2 cellular contexts compared by ENCODE assay signal in genomic region chr2:37552339-37552738, GRCh38.
TF ChIP-seq lines count a peak whose summit lies in the region.

No MANE protein-coding gene starts in this region.

TF ChIP-seq in A549, 52 proteins besides CTCF, POLR2A, EP300 and RAD21 (continued from another document):
- no peak for TF ChIP-seq PBX3 (IDR thresholded peaks at IDR 0.05)

TF ChIP-seq in SK-N-SH treated with all-trans-retinoic acid at 6 μM for 48 hours, 23 proteins besides CTCF, POLR2A, EP300 and RAD21 (continued from another document):
- TF ChIP-seq PATZ1 (CRISPR knock-in tag; IDR thresholded peaks at IDR 0.05; ENCODE audit: borderline replicate concordance) = peak; percentile 23; the same call in 1 of the 2 replicates
- TF ChIP-seq RARB (CRISPR knock-in tag; IDR thresholded peaks at IDR 0.05) = no peak
- TF ChIP-seq SNAI2 (CRISPR knock-in tag; IDR thresholded peaks at IDR 0.05) = peak; percentile 80; the same call in 1 of the 2 replicates
- peak; percentile 20; the same call in 1 of the 2 replicates for TF ChIP-seq TSHZ2 (CRISPR knock-in tag; IDR thresholded peaks at IDR 0.05)
- TF ChIP-seq ESRRG (CRISPR knock-in tag; IDR thresholded peaks at IDR 0.05) = no peak
